1 cellular context compared by ENCODE assay signal in the genomic region with DNA sequence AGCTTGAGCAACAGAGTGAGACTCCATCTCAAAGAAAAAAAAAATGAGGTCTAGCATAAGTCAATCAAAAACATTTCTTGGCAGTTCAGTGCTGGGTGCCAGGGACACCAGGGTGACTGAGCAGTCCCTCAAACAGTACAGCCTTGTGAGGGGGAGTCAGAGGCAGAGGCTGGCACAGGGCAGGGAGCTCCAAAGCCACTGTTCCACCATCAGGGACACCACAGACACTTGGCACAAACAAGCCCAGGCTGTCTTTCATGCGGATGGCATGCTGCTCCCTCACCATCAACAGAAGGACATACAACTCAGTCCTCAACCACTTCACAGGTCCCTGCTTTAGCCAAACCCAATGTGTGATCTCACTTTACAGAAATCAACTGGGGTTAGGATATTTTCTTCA.
TF ChIP-seq lines count a peak whose summit lies in the region.

No MANE protein-coding gene starts in this region.

TF ChIP-seq in H1, 55 proteins besides CTCF, POLR2A, EP300 and RAD21:
- TF ChIP-seq RNF2 (IDR thresholded peaks at IDR 0.05; ENCODE audit: borderline replicate concordance, low read depth, low read length, missing control alignments, poor library complexity, severe bottlenecking) = no peak
